In the genomic region with DNA sequence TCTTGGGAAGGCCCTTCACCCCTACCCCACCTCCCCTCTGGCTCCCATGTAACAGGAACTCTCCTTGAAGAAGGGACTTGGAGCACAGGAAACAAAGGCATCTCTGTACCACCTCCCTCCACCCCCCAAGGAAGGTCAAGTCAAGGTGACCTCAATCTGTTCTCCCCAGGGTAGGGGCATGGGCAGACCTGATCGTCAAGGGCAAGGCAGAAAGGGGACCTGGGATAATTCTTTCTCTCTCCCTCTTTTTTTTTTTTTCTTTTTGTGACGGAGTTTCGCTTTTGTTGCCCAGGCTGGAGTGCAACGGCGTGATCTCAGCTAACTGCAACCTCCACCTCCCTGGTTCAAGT, we compare ENCODE assay signal across 24 cellular contexts. TPM values are rescaled to one million over a fixed set of nuclear protein-coding genes. Genes with fewer than 3 reads are reported as not detected.
DNase-seq lines count a peak whose midpoint lies in the region; ATAC-seq, FAIRE-seq and TF ChIP-seq lines count a peak whose summit lies in the region.
"Had no signal": no experiment of that assay in that cellular context is flagged by ENCODE, and none has a peak within 500 bp of the region (broad histone marks: within the 10 kb centered on the region; RNA-seq: fewer than 3 reads in every experiment).

No MANE protein-coding gene starts in this region.

- peaks cover 4% of the 10 kb centered on the region for H3K23me2 ChIP-seq in H9 (ENCODE audit: insufficient read length, low read depth, low read length, poor library complexity, severe bottlenecking)

- FAIRE-seq in K562 (lab: Jason Lieb, UNC): peak; percentile 60
- FAIRE-seq: astrocyte had no signal

- H3K27me3 ChIP-seq in H9 (ENCODE audit: insufficient read depth, low read length): no peaks in the 10 kb centered on the region; the same call in 1 of the 2 replicates
- no peaks in the 10 kb centered on the region for H3K27me3 ChIP-seq in K562 (ENCODE audit: control insufficient read depth in 2 of 2, insufficient read depth in 2 of 2, low read length in 2 of 2)
- H3K27me3 ChIP-seq in body of pancreas: no peaks in the 10 kb centered on the region
- H3K27me3 ChIP-seq: esophagus squamous epithelium had no signal

- no peak overlapping the region for H2BK15ac ChIP-seq in H9 (ENCODE audit: low read depth, low read length)

- POLR2A ChIA-PET in activated CD4-positive, alpha-beta T cell treated with anti-CD3 and anti-CD28 coated beads for 36 hours (lab: Charles Lee): interaction anchor here (0.6 kb wide), 1 partner anchor 234 kb away, joined by 3 read pairs; no protein-coding TSS in a partner anchor
- POLR2A ChIA-PET in K562 (lab: Yijun Ruan, JAX): no interaction called here

- no peak for TF ChIP-seq EP300 in K562 (IDR thresholded peaks at IDR 0.05; ENCODE audit: low read length)

- intact Hi-C loops in activated CD4-positive, alpha-beta T cell treated with anti-CD3 and anti-CD28 coated beads for 36 hours (cut with DNase I, micrococcal nuclease): no loop called here
- intact Hi-C loops in K562 (cut with micrococcal nuclease): no loop called here
- intact Hi-C loops in posterior vena cava (cut with DNase I): no loop called here
- intact Hi-C loops in body of pancreas (cut with DNase I): no loop called here

- no peak for ATAC-seq in activated CD4-positive, alpha-beta T cell treated with anti-CD3 and anti-CD28 coated beads for 36 hours
- no peak for ATAC-seq in K562
- ATAC-seq in GM18520 (IDR thresholded peaks at IDR 0.05; ENCODE audit: unreplicated experiment): no peak
- ATAC-seq in body of pancreas: no peak

- H3K9ac ChIP-seq in H9 (ENCODE audit: extremely low read depth, insufficient read length, low read length) (no peak overlapping the region), K562 (ENCODE audit: insufficient read depth in 1 of 2, low read depth in 2 of 2, low read length in 2 of 2) (peak overlapping the region; percentile 47 to 82; a peak in 3 of 4 replicates)

- no peak overlapping the region for H4K8ac ChIP-seq in H9 (replicated peaks; ENCODE audit: insufficient read length, low read depth, low read length)

- H4K20me1 ChIP-seq in H9 (ENCODE audit: control insufficient read depth, insufficient read depth, insufficient read length): no peaks in the 10 kb centered on the region
- no peaks in the 10 kb centered on the region for H4K20me1 ChIP-seq in K562 (replicated peaks; ENCODE audit: control insufficient read depth, insufficient read depth, low read length)

- no CpG with 5 or more reads among the region's 5 CpGs for WGBS in H9 (ENCODE audit: extremely low coverage, insufficient read length, low lambda C conversion rate)
- 64% methylated on average over 3 of the region's 5 CpGs for WGBS in K562 (ENCODE audit: insufficient coverage, low coverage, missing lambda C conversion rate)
- WGBS in body of pancreas, 2 donors: 90 to 96% methylated on average over 5 of the region's 5 CpGs

- no peaks in the 10 kb centered on the region for H3K79me1 ChIP-seq in H9 (ENCODE audit: insufficient read depth, low read depth, low read length, poor library complexity, severe bottlenecking)

- BruUV-seq in K562 (replicated peaks; lab: Mats Ljungman, UMichigan): no TSS peak

- peaks cover 20% of the 10 kb centered on the region for H3K36me3 Mint-ChIP-seq in activated CD4-positive, alpha-beta T cell treated with anti-CD3 and anti-CD28 coated beads for 36 hours (ENCODE audit: low read depth)
- H3K36me3 Mint-ChIP-seq in H9 (ENCODE audit: insufficient read depth in 1 of 3, low read depth in 3 of 3): peaks cover 0 to 2% (median 0%) of the 10 kb centered on the region in 3 experiments; a peak in 2 of 7 replicates
- H3K36me3 Mint-ChIP-seq: memory B cell had no signal

- no peak overlapping the region for H2BK120ac ChIP-seq in H9 (ENCODE audit: low read depth, low read length, poor library complexity, severe bottlenecking)

- TF ChIP-seq CTCF in H9 (conservative IDR thresholded peaks at IDR 0.05) (no peak), K562 (IDR thresholded peaks at IDR 0.05 in 2 of 3, conservative IDR thresholded peaks at IDR 0.05 in 1 of 3; ENCODE audit: insufficient read depth in 2 of 3, low read depth in 1 of 3, low read length in 3 of 3) (no peak), body of pancreas (IDR thresholded peaks at IDR 0.05) (no peak)

- H3K4me1 ChIP-seq in H9 (ENCODE audit: insufficient read depth, low read length) (peaks cover 7% of the 10 kb centered on the region; the same call in 1 of the 2 replicates), K562 (replicated peaks in 1 of 2; ENCODE audit: control insufficient read depth in 2 of 2, insufficient read depth in 2 of 2, low read length in 2 of 2) (peaks cover 47 to 61% of the 10 kb centered on the region in 2 experiments), body of pancreas (peaks cover 28% of the 10 kb centered on the region)

- no peak overlapping the region for H3K27ac ChIP-seq in H9 (ENCODE audit: insufficient read length, low read depth, low read length)
- peak overlapping the region; percentile 59 for H3K27ac ChIP-seq in K562 (ENCODE audit: extremely low read depth, low read depth, low read length)
- H3K27ac ChIP-seq in body of pancreas: no peak overlapping the region
- H3K27ac ChIP-seq: prostate gland, thoracic aorta had no signal

- no peak overlapping the region for H3K14ac ChIP-seq in H9 (ENCODE audit: insufficient read depth, low read length)

- no peak for TF ChIP-seq RAD21 in K562 (CRISPR knock-in tag; conservative IDR thresholded peaks at IDR 0.05 in 1 of 2, IDR thresholded peaks at IDR 0.05 in 1 of 2)

- CTCF ChIA-PET in activated CD4-positive, alpha-beta T cell treated with anti-CD3 and anti-CD28 coated beads for 36 hours (lab: Charles Lee): interaction anchor here (1.1 kb wide), 1 partner anchor 62 kb away, joined by 3 read pairs; no protein-coding TSS in a partner anchor
- CTCF ChIA-PET in K562 (lab: Yijun Ruan, JAX; ENCODE audit: low intra/inter-chr PET ratio): no interaction called here

- no peaks in the 10 kb centered on the region for H3K9me1 ChIP-seq in K562 (ENCODE audit: control insufficient read depth, insufficient read depth, low read length)

- H2BK12ac ChIP-seq in H9 (ENCODE audit: insufficient read length, low read depth, low read length): no peak overlapping the region

- H3K27me3 Mint-ChIP-seq in activated CD4-positive, alpha-beta T cell treated with anti-CD3 and anti-CD28 coated beads for 36 hours: no peaks in the 10 kb centered on the region
- peaks cover 19% of the 10 kb centered on the region for H3K27me3 Mint-ChIP-seq in H9 (ENCODE audit: low read depth)
- H3K27me3 Mint-ChIP-seq: central memory CD8-positive, alpha-beta T cell; memory B cell had no signal

- no peak overlapping the region for H2BK5ac ChIP-seq in H9 (ENCODE audit: insufficient read length, low read length)

- H3K56ac ChIP-seq in H9 (ENCODE audit: insufficient read length, low read depth, low read length): no peak overlapping the region

- in situ Hi-C loops in K562 (cut with MboI): no loop called here

- no peak overlapping the region for H2AK5ac ChIP-seq in H9 (ENCODE audit: insufficient read length, low read length)

- H3K36me3 ChIP-seq in K562 (ENCODE audit: control insufficient read depth, insufficient read depth, low read length): peaks cover 37% of the 10 kb centered on the region; the same call in 2 of the 3 replicates
- H3K36me3 ChIP-seq in body of pancreas (replicated peaks in 1 of 2; ENCODE audit: insufficient read depth in 1 of 2, low read depth in 2 of 2): no peaks in the 10 kb centered on the region
- H3K36me3 ChIP-seq: esophagus squamous epithelium, prostate gland, thoracic aorta had no signal

- no peak overlapping the region for H2BK20ac ChIP-seq in H9 (ENCODE audit: low read depth, low read length, poor library complexity, severe bottlenecking)

- H3K27ac Mint-ChIP-seq in activated CD4-positive, alpha-beta T cell treated with anti-CD3 and anti-CD28 coated beads for 36 hours: no peak overlapping the region
- no peak overlapping the region for H3K27ac Mint-ChIP-seq in H9
- H3K27ac Mint-ChIP-seq: activated naive CD4-positive, alpha-beta T cell treated with anti-CD3 and anti-CD28 coated beads for 36 hours; memory B cell had no signal

- H3K79me2 ChIP-seq in H9 (ENCODE audit: insufficient read depth, low read length): no peaks in the 10 kb centered on the region
- peaks cover 84% of the 10 kb centered on the region for H3K79me2 ChIP-seq in K562 (ENCODE audit: control insufficient read depth, insufficient read depth, low read length)

- H3K4me2 ChIP-seq in H9 (ENCODE audit: insufficient read depth, insufficient read length, low read length) (no peak overlapping the region), K562 (ENCODE audit: insufficient read depth, low read length) (peak overlapping the region; percentile 66)

- H3T11ph ChIP-seq in H9 (ENCODE audit: low read length): no peak overlapping the region

- H3K23ac ChIP-seq in H9 (ENCODE audit: insufficient read length, low read depth, low read length): no peak overlapping the region

- no peak overlapping the region for H3K4ac ChIP-seq in H9 (ENCODE audit: low read depth, low read length)

- H3K9me3 ChIP-seq in H9 (ENCODE audit: control insufficient read depth, low read depth, low read length) (no peaks in the 10 kb centered on the region), K562 (replicated peaks; ENCODE audit: control insufficient read depth, insufficient read depth, low read depth, low read length) (no peaks in the 10 kb centered on the region), body of pancreas (no peaks in the 10 kb centered on the region)
- H3K9me3 ChIP-seq: esophagus squamous epithelium, prostate gland, thoracic aorta had no signal

- no peak overlapping the region for H2AFZ ChIP-seq in H9 (ENCODE audit: low read length)
- H2AFZ ChIP-seq in K562 (ENCODE audit: low read depth, low read length): no peak overlapping the region

- peaks cover 43% of the 10 kb centered on the region for H3K4me1 Mint-ChIP-seq in activated CD4-positive, alpha-beta T cell treated with anti-CD3 and anti-CD28 coated beads for 36 hours
- H3K4me1 Mint-ChIP-seq in H9: peaks cover 22 to 35% of the 10 kb centered on the region in 2 experiments

- no peak overlapping the region for H4K91ac ChIP-seq in H9 (ENCODE audit: insufficient read length, low read depth, low read length)

- no peak overlapping the region for H4K5ac ChIP-seq in H9 (ENCODE audit: insufficient read length, low read depth, low read length)

- no peak overlapping the region for H3K18ac ChIP-seq in H9 (ENCODE audit: insufficient read length, low read depth, low read length)

- TF ChIP-seq POLR2A in K562 (conservative IDR thresholded peaks at IDR 0.05) (0 out of 2 replicates have a peak, but pooled peaks have one; percentile 6), body of pancreas (IDR thresholded peaks at IDR 0.05) (no peak)

- H3K4me3 ChIP-seq in K562 (peak overlapping the region; percentile 17; the same call in 1 of the 2 replicates), body of pancreas (no peak overlapping the region)
- H3K4me3 ChIP-seq: esophagus squamous epithelium, prostate gland, thoracic aorta had no signal

- peak; percentile 4 for DNase-seq in activated CD4-positive, alpha-beta T cell treated with anti-CD3 and anti-CD28 coated beads for 36 hours
- no peak for DNase-seq in activated CD4-positive, alpha-beta T cell treated with anti-CD3 and anti-CD28 coated beads, Interleukin-2, amount 50 U/mL, for 48 hours
- peak; percentile 6 for DNase-seq in H9
- no peak for DNase-seq in K562 (ENCODE audit: extremely low read depth in 1 of 4, low spot score in 3 of 4)
- peak; percentile 15 for DNase-seq in posterior vena cava (ENCODE audit: low spot score)
- no peak for DNase-seq in NCI-H2196 (lab: John Stamatoyannopoulos, UW; ENCODE audit: unreplicated experiment)
- no peak for DNase-seq in body of pancreas
- DNase-seq: activated CD4-positive, CD25-positive, alpha-beta regulatory T cell; dermis blood vessel endothelial cell; esophagus squamous epithelium; foreskin melanocyte; NCI-H1092 treated with DMSO at 0.1 percent for 48 hours; NCI-H187; NCI-H524 treated with DMSO at 0.1 percent for 48 hours; SHP77; stimulated activated CD4-positive, alpha-beta T cell treated with anti-CD3 and anti-CD28 coated beads, Interleukin-15, amount 100 ng/mL, for 24 hours; stimulated activated naive CD4-positive, alpha-beta T cell had no signal

- H3K4me3 Mint-ChIP-seq in activated CD4-positive, alpha-beta T cell treated with anti-CD3 and anti-CD28 coated beads for 36 hours: no peak overlapping the region
- no peak overlapping the region for H3K4me3 Mint-ChIP-seq in H9
- H3K4me3 Mint-ChIP-seq: activated naive CD4-positive, alpha-beta T cell treated with anti-CD3 and anti-CD28 coated beads for 36 hours; central memory CD8-positive, alpha-beta T cell; memory B cell had no signal

- no peaks in the 10 kb centered on the region for H3K9me3 Mint-ChIP-seq in activated CD4-positive, alpha-beta T cell treated with anti-CD3 and anti-CD28 coated beads for 36 hours (ENCODE audit: low read depth)
- H3K9me3 Mint-ChIP-seq in H9: no peaks in the 10 kb centered on the region; a peak in 1 of 5 replicates
- H3K9me3 Mint-ChIP-seq: activated naive CD4-positive, alpha-beta T cell treated with anti-CD3 and anti-CD28 coated beads for 36 hours; central memory CD8-positive, alpha-beta T cell; memory B cell had no signal

RNA-seq across cellular contexts. Expression of gene STAT5A, which starts 4.3 kb away (rescaled TPM):
- total RNA-seq in activated CD4-positive, alpha-beta T cell treated with anti-CD3 and anti-CD28 coated beads for 36 hours: 100 to 1,000 TPM; 178 to 203 TPM
- total RNA-seq in H9 (2021) (4.3 and 6.4 TPM in 2 replicates), K562 (2014; rRNA removed) (391 and 467 TPM in 2 replicates), K562 (2014; rRNA removed; fragmentation: Illumina TruSeq; extraction: Trizol) (156 and 174 TPM in 2 replicates), K562 (2015; rRNA removed; fragmentation: Illumina TruSeq; extraction: Trizol) (177 and 195 TPM in 2 replicates), K562 (2021) (377 and 414 TPM in 2 replicates), posterior vena cava (10 to 100 TPM; 30.7 to 37.6 TPM), body of pancreas (10 to 100 TPM; 25.2 to 52.1 TPM)
- total RNA-seq in K562 (2011; cell fraction: chromatin; rRNA removed; ENCODE audit: low replicate concordance): 251 and 757 TPM in 2 replicates
- 428 and 505 TPM in 2 replicates for total RNA-seq in K562 (2011; cell fraction: nucleolus; rRNA removed)
- total RNA-seq in K562 (2011; cell fraction: nucleoplasm; rRNA removed): 262 and 311 TPM in 2 replicates
- polyA plus RNA-seq in K562 (2011; rRNA removed) (131 and 196 TPM in 2 replicates), K562 (2014; fragmentation: Illumina TruSeq; extraction: Trizol) (379 and 415 TPM in 2 replicates), K562 (2014; fragmentation: Nextera tagmentation; extraction: Ambion mirVana) (10 to 100 TPM; 79.9 to 81.8 TPM), K562 (2014; rRNA removed) (239 and 248 TPM in 2 replicates)
- polyA plus RNA-seq in K562 (2011; cell fraction: cytosol; rRNA removed): 76.7 and 247 TPM in 2 replicates
- polyA plus RNA-seq in K562 (2011; cell fraction: nucleus; rRNA removed): 268 and 853 TPM in 2 replicates
- 303 and 408 TPM in 2 replicates for polyA plus RNA-seq in K562 (2012)
- polyA minus RNA-seq in K562 (2011; rRNA and poly(A)+ RNA removed): 114 and 250 TPM in 2 replicates
- 124 and 299 TPM in 2 replicates for polyA minus RNA-seq in K562 (2011; cell fraction: cytosol; rRNA and poly(A)+ RNA removed)
- 105 and 217 TPM in 2 replicates for polyA minus RNA-seq in K562 (2011; cell fraction: nucleus; rRNA and poly(A)+ RNA removed)

RNA-seq across cellular contexts. Expression of gene STAT5B, which starts 7.8 kb away (rescaled TPM):
- total RNA-seq in activated CD4-positive, alpha-beta T cell treated with anti-CD3 and anti-CD28 coated beads for 36 hours: 100 to 1,000 TPM; 162 to 203 TPM
- total RNA-seq in H9 (2021) (42.9 and 46.2 TPM in 2 replicates), K562 (2014; rRNA removed) (92.4 and 113 TPM in 2 replicates), K562 (2014; rRNA removed; fragmentation: Illumina TruSeq; extraction: Trizol) (75.5 and 75.7 TPM in 2 replicates), K562 (2015; rRNA removed; fragmentation: Illumina TruSeq; extraction: Trizol) (63.5 and 65.2 TPM in 2 replicates), K562 (2021) (134 TPM in 2 replicates), posterior vena cava (10 to 100 TPM; 88.6 to 96.3 TPM), body of pancreas (10 to 100 TPM; 35.3 TPM)
- 425 and 510 TPM in 2 replicates for total RNA-seq in K562 (2011; cell fraction: chromatin; rRNA removed; ENCODE audit: low replicate concordance)
- total RNA-seq in K562 (2011; cell fraction: nucleolus; rRNA removed): 258 and 266 TPM in 2 replicates
- total RNA-seq in K562 (2011; cell fraction: nucleoplasm; rRNA removed): 265 and 278 TPM in 2 replicates
- polyA plus RNA-seq in K562 (2011; rRNA removed) (147 and 176 TPM in 2 replicates), K562 (2014; fragmentation: Illumina TruSeq; extraction: Trizol) (117 and 130 TPM in 2 replicates), K562 (2014; fragmentation: Nextera tagmentation; extraction: Ambion mirVana) (10 to 100 TPM; 20.8 to 23.5 TPM), K562 (2014; rRNA removed) (109 and 124 TPM in 2 replicates)
- polyA plus RNA-seq in K562 (2011; cell fraction: cytosol; rRNA removed): 94.2 and 122 TPM in 2 replicates
- 190 and 298 TPM in 2 replicates for polyA plus RNA-seq in K562 (2011; cell fraction: nucleus; rRNA removed)
- polyA plus RNA-seq in K562 (2012): 79.5 and 138 TPM in 2 replicates
- 101 and 127 TPM in 2 replicates for polyA minus RNA-seq in K562 (2011; rRNA and poly(A)+ RNA removed)
- 79.7 and 81.7 TPM in 2 replicates for polyA minus RNA-seq in K562 (2011; cell fraction: cytosol; rRNA and poly(A)+ RNA removed)
- 54.4 and 60.3 TPM in 2 replicates for polyA minus RNA-seq in K562 (2011; cell fraction: nucleus; rRNA and poly(A)+ RNA removed)

Comparison
In these comparisons a context has a peak if more than half of its experiments do, and no peak if none do; other contexts are left out.
1. DNase-seq: peak in activated CD4-positive, alpha-beta T cell treated with anti-CD3 and anti-CD28 coated beads for 36 hours (single experiment), H9 (single experiment) and posterior vena cava (single experiment); none in activated CD4-positive, alpha-beta T cell treated with anti-CD3 and anti-CD28 coated beads, Interleukin-2, amount 50 U/mL, for 48 hours (0 of 2), K562 (0 of 4), NCI-H2196 (single experiment) and body of pancreas (0 of 4).